In genomic region chr11:15770798-15771414, GRCh38 we compare ENCODE assay signal across 9 cellular contexts.
A peak's percentile ranks its signal among the peaks of the same experiment; 100 is the strongest.
DNase-seq lines count a peak whose midpoint lies in the region; ATAC-seq and TF ChIP-seq lines count a peak whose summit lies in the region.
"Had no signal": no experiment of that assay in that cellular context is flagged by ENCODE, and none has a peak within 500 bp of the region (broad histone marks: within the 10 kb centered on the region; RNA-seq: fewer than 3 reads in every experiment).

No MANE protein-coding gene starts in this region.

- intact Hi-C loops in HCT116 (cut with micrococcal nuclease) = loop anchor here (2.0 kb wide), 1 partner anchor 842 kb away; no protein-coding TSS in a partner anchor

- no peaks in the 10 kb centered on the region for H3K79me2 ChIP-seq in HCT116 (ENCODE audit: insufficient read depth, low read length)

- peak; percentile 88 for ATAC-seq in HCT116
- no peak for ATAC-seq in HG02970 (IDR thresholded peaks at IDR 0.05; ENCODE audit: low FRiP score, unreplicated experiment)
- ATAC-seq in GM18870 (IDR thresholded peaks at IDR 0.05; ENCODE audit: unreplicated experiment) = no peak

- CTCF ChIA-PET in HCT116 (lab: Charles Lee) = no interaction called here

- H3K36me3 ChIP-seq in HCT116 (ENCODE audit: control insufficient read depth in 1 of 2, insufficient read depth in 2 of 2, low read length in 2 of 2) (no peaks in the 10 kb centered on the region), Peyer's patch (no peaks in the 10 kb centered on the region)

- RAD21 ChIA-PET in HCT116 (lab: Charles Lee; ENCODE audit: low non-redundant PET in 1 of 2, low total read pairs in 2 of 2, uncharacterized antibody in 2 of 2, unreplicated experiment in 2 of 2) = no interaction called here

- no peak overlapping the region for H3K27ac ChIP-seq in HCT116 (ENCODE audit: low read depth, low read length)
- no peak overlapping the region for H3K27ac ChIP-seq in Peyer's patch
- H3K27ac ChIP-seq: VCaP had no signal

- H3K4me3 ChIP-seq in HCT116 (replicated peaks in 1 of 2; ENCODE audit: low read depth in 1 of 2, low read length in 2 of 2) (no peak overlapping the region), Peyer's patch (no peak overlapping the region), fibroblast of pulmonary artery (replicated peaks; ENCODE audit: low read depth, low read length) (no peak overlapping the region)

- peak; percentile 41; the same call in 1 of the 2 replicates for TF ChIP-seq RAD21 in HCT116 (IDR thresholded peaks at IDR 0.05; ENCODE audit: low read depth)

- peaks cover 9 to 10% of the 10 kb centered on the region in 2 experiments for H3K4me1 ChIP-seq in HCT116 (ENCODE audit: control insufficient read depth in 1 of 2, insufficient read depth in 2 of 2, low read length in 2 of 2)
- H3K4me1 ChIP-seq in Peyer's patch = no peaks in the 10 kb centered on the region

- H3K27me3 ChIP-seq in HCT116 (ENCODE audit: insufficient read depth, low read length) (peaks cover 29% of the 10 kb centered on the region), Peyer's patch (no peaks in the 10 kb centered on the region)

- TF ChIP-seq POLR2A in HCT116 (IDR thresholded peaks at IDR 0.05; ENCODE audit: borderline replicate concordance, extremely low read depth, insufficient read depth, insufficient read length) (no peak), Peyer's patch (IDR thresholded peaks at IDR 0.05) (no peak)

- POLR2A ChIA-PET in HCT116 (lab: Charles Lee) = no interaction called here

- TF ChIP-seq CTCF in HCT116 (IDR thresholded peaks at IDR 0.05 in 2 of 3, conservative IDR thresholded peaks at IDR 0.05 in 1 of 3; ENCODE audit: borderline replicate concordance in 1 of 3, insufficient read depth in 1 of 3, low read depth in 2 of 3, low read length in 2 of 3) (peak in 2 of 3 experiments; percentile 72 to 82; a peak in 4 of 6 replicates), Peyer's patch (IDR thresholded peaks at IDR 0.05) (peak in 5 of 6 experiments; percentile 8 to 52 (median 37)), fibroblast of pulmonary artery (IDR thresholded peaks at IDR 0.05; ENCODE audit: low read length, missing control alignments) (peak; percentile 90)

- H3K9ac ChIP-seq in HCT116 (ENCODE audit: low read length) = no peak overlapping the region

- no peaks in the 10 kb centered on the region for H4K20me1 ChIP-seq in HCT116 (ENCODE audit: insufficient read depth)

- H2AFZ ChIP-seq in HCT116 (ENCODE audit: low read depth, low read length, poor library complexity, severe bottlenecking) = no peak overlapping the region

- no peaks in the 10 kb centered on the region for H3K9me2 ChIP-seq in HCT116 (ENCODE audit: insufficient read depth)

- DNase-seq in DMS 273 (lab: John Stamatoyannopoulos, UW; ENCODE audit: unreplicated experiment) (peak; percentile 69), DMS 273 treated with DMSO at 0.1 percent for 48 hours (lab: John Stamatoyannopoulos, UW) (no peak), HCT116 (ENCODE audit: low read depth, low spot score) (peak; percentile 13), Peyer's patch (peak in 1 of 3 donors; percentile 55), fibroblast of pulmonary artery (ENCODE audit: low read depth) (peak; percentile 62), renal cortical epithelial cell (ENCODE audit: low read depth) (peak; percentile 15)

- no peak overlapping the region for H3K4me2 ChIP-seq in HCT116 (ENCODE audit: low read length)

- no TSS peak for BruUV-seq in HCT116 (replicated peaks; lab: Mats Ljungman, UMichigan)

- H3K9me3 ChIP-seq in HCT116 (ENCODE audit: control insufficient read depth in 1 of 2, insufficient read depth in 1 of 2, low read depth in 1 of 2, low read length in 2 of 2) = no peaks in the 10 kb centered on the region
- no peaks in the 10 kb centered on the region for H3K9me3 ChIP-seq in Peyer's patch

TF ChIP-seq in HCT116, 20 proteins besides CTCF, POLR2A, EP300 and RAD21:
- TF ChIP-seq CBX3 (IDR thresholded peaks at IDR 0.05; ENCODE audit: low read depth) (no peak), JUND (IDR thresholded peaks at IDR 0.05) (no peak), ELF1 (IDR thresholded peaks at IDR 0.05; ENCODE audit: borderline replicate concordance, low read depth) (no peak), ZFX (IDR thresholded peaks at IDR 0.05) (no peak), MAX (IDR thresholded peaks at IDR 0.05) (no peak), ZBTB33 (IDR thresholded peaks at IDR 0.05; ENCODE audit: extremely low read depth, insufficient replicate concordance, low read length) (no peak), EGR1 (IDR thresholded peaks at IDR 0.05; ENCODE audit: low read depth) (no peak), EZH2 (IDR thresholded peaks at IDR 0.05) (no peak), SRF (IDR thresholded peaks at IDR 0.05; ENCODE audit: low read depth) (no peak), SIN3A (IDR thresholded peaks at IDR 0.05; ENCODE audit: low read depth) (no peak), POLR2AphosphoS5 (IDR thresholded peaks at IDR 0.05; ENCODE audit: low read depth, low read length) (no peak), ZNF274 (IDR thresholded peaks at IDR 0.05; ENCODE audit: low read depth, low read length) (no peak), YY1 (IDR thresholded peaks at IDR 0.05; ENCODE audit: extremely low read depth, insufficient replicate concordance, low read depth, low read length) (no peak), ATF3 (IDR thresholded peaks at IDR 0.05) (no peak), FOSL1 (IDR thresholded peaks at IDR 0.05; ENCODE audit: low read depth) (no peak), CEBPB (IDR thresholded peaks at IDR 0.05; ENCODE audit: low read depth) (no peak), TCF7L2 (IDR thresholded peaks at IDR 0.05; ENCODE audit: borderline replicate concordance, extremely low read depth, insufficient read depth, insufficient read length) (no peak), EZH2phosphoT487 (IDR thresholded peaks at IDR 0.05; ENCODE audit: borderline replicate concordance) (no peak)
TF ChIP-seq in HCT116: peak in this region for 0.

Comparison
In these comparisons a context has a peak if more than half of its experiments do, and no peak if none do; other contexts are left out.
1. CTCF ChIP-seq: peak in every context shown above with its lines; median percentile 90 in fibroblast of pulmonary artery; 77 in HCT116; 37 in Peyer's patch.